In the genomic region with DNA sequence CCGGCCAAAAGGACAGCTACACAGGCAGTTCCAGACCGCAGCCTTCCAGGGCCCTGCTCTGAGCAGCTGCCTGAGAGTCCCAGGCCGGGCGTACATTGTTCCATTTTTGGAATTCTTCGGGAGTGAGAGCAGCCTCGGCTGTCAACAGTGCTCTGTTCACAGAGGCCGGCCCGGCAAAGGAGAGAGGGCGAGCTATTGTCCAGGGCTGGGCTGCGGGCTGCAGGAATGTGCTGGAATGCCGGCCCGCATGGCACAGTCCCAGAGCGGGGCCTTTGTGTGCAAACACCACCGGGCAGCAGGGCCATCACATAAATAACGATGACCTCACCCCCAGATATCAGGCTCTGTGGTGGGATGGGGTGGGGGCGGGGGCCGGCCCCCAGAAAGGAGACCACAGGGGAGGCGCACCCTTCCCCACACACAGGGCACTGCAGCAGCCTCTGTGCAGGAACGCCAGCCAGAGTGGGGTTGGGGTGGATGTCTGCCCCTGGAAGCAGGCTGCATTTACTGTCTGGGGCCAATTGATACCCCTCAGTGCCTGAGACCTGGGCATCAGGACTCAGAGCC, we compare ENCODE assay signal across 9 cellular contexts. TPM values are rescaled to one million over a fixed set of nuclear protein-coding genes. Genes with fewer than 3 reads are reported as not detected.
DNase-seq lines count a peak whose midpoint lies in the region; ATAC-seq and TF ChIP-seq lines count a peak whose summit lies in the region.
"Had no signal": no experiment of that assay in that cellular context is flagged by ENCODE, and none has a peak within 500 bp of the region (broad histone marks: within the 10 kb centered on the region; RNA-seq: fewer than 3 reads in every experiment).

No MANE protein-coding gene starts in this region.

- intact Hi-C loops in breast epithelium (cut with DNase I; ENCODE audit: low total_unique reads): no loop called here

- DNase-seq in breast epithelium (ENCODE audit: low spot score in 2 of 2): peak; percentile 86 to 95
- DNase-seq in iris pigment epithelial cell (ENCODE audit: low read depth): peak; percentile 96
- peak; percentile 67 for DNase-seq in smooth muscle cell of the brain vasculature (ENCODE audit: low read depth, low spot score)
- DNase-seq in mesenteric fat pad (ENCODE audit: low spot score): no peak

- no peak for ATAC-seq in HG03175 (IDR thresholded peaks at IDR 0.05; ENCODE audit: unreplicated experiment)
- ATAC-seq in GM18520 (IDR thresholded peaks at IDR 0.05; ENCODE audit: unreplicated experiment): no peak
- no peak for ATAC-seq in GM19397 (IDR thresholded peaks at IDR 0.05; ENCODE audit: unreplicated experiment)

- H3K27ac ChIP-seq in HEK293 (ENCODE audit: extremely low read depth, low read depth, low read length): no peak overlapping the region
- H3K27ac ChIP-seq in breast epithelium: peak overlapping the region; percentile 73 to 78

- POLR2A ChIA-PET in HEK293 (lab: Yijun Ruan, JAX): interaction anchor here (0.7 kb wide), 1 partner anchor 449 kb away, joined by 3 read pairs; no protein-coding TSS in a partner anchor

- CTCF ChIA-PET in HEK293 (lab: Yijun Ruan, JAX): no interaction called here

- no peaks in the 10 kb centered on the region for H3K9me3 ChIP-seq in HEK293 (ENCODE audit: control insufficient read depth, insufficient read depth, low read depth, low read length)
- H3K9me3 ChIP-seq in breast epithelium: no peaks in the 10 kb centered on the region

- H3K36me3 ChIP-seq in HEK293 (ENCODE audit: control insufficient read depth in 2 of 2, insufficient read depth in 1 of 2, low read length in 2 of 2): no peaks in the 10 kb centered on the region
- H3K36me3 ChIP-seq in breast epithelium: no peaks in the 10 kb centered on the region

- no peak for TF ChIP-seq POLR2A in breast epithelium (IDR thresholded peaks at IDR 0.05)

- H3K27me3 ChIP-seq in breast epithelium: no peaks in the 10 kb centered on the region

- TF ChIP-seq CTCF in HEK293 (tag by site-specific recombination; IDR thresholded peaks at IDR 0.05) (no peak), breast epithelium (IDR thresholded peaks at IDR 0.05) (no peak)

- H3K4me3 ChIP-seq in HEK293 (ENCODE audit: low read depth, low read length): no peak overlapping the region
- peak overlapping the region in 1 of 3 donors; percentile 6 for H3K4me3 ChIP-seq in breast epithelium

- H3K4me1 ChIP-seq in HEK293 (ENCODE audit: control insufficient read depth, insufficient read depth, low read length) (no peaks in the 10 kb centered on the region), breast epithelium (peaks cover 7 to 10% of the 10 kb centered on the region in 2 donors)

TF ChIP-seq in HEK293, 187 proteins besides CTCF, POLR2A, EP300 and RAD21:
- TF ChIP-seq ZFHX2 (tag by site-specific recombination; conservative IDR thresholded peaks at IDR 0.05) (peak; percentile 24; the same call in 1 of the 2 replicates), ZNF555 (tag by site-specific recombination; conservative IDR thresholded peaks at IDR 0.05) (no peak)
TF ChIP-seq in HEK293: peak in this region for 1.

RNA-seq across cellular contexts. Expression of a gene that starts 15.8 kb away (rescaled TPM):
- total RNA-seq in breast epithelium (not detected), mesenteric fat pad (not detected)
- total RNA-seq: OCI-LY7 had no signal
